ENCODE assay signal across 1 cellular context in the genomic region with DNA sequence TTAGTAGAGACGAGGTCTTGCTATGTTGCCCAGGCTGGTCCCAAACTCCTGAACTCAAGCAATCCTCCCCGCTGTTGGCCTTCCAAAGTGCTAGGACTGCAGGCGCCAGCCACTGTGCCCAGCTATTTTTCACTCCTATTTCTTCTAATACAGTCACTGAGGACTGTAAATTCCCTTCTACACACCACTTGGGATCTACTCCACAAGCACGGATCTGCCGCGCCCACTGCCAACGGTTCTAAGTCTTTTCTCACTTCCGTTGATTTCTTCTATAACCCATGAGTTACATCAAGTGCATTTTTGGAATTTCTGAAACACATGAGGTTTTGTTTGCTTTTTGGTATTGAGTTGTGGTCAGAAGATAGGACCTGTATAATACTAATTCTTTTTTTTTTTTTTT.
TF ChIP-seq lines count a peak whose summit lies in the region.

No MANE protein-coding gene starts in this region.

TF ChIP-seq in HepG2, 621 proteins besides CTCF, POLR2A, EP300 and RAD21:
- TF ChIP-seq, protein P1, sequence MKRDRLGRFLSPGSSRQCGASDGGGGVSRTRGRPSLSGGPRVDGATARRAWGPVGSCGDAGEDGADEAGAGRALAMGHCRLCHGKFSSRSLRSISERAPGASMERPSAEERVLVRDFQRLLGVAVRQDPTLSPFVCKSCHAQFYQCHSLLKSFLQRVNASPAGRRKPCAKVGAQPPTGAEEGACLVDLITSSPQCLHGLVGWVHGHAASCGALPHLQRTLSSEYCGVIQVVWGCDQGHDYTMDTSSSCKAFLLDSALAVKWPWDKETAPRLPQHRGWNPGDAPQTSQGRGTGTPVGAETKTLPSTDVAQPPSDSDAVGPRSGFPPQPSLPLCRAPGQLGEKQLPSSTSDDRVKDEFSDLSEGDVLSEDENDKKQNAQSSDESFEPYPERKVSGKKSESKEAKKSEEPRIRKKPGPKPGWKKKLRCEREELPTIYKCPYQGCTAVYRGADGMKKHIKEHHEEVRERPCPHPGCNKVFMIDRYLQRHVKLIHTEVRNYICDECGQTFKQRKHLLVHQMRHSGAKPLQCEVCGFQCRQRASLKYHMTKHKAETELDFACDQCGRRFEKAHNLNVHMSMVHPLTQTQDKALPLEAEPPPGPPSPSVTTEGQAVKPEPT (CRISPR knock-in tag; IDR thresholded peaks at IDR 0.05; ENCODE audit: low read depth) = no peak
- TF ChIP-seq ZNF18 (CRISPR knock-in tag; IDR thresholded peaks at IDR 0.05; ENCODE audit: insufficient replicate concordance) (no peak), ZSCAN12 (CRISPR knock-in tag; IDR thresholded peaks at IDR 0.05) (no peak), KLF12 (CRISPR knock-in tag; IDR thresholded peaks at IDR 0.05; ENCODE audit: borderline replicate concordance) (no peak), NFATC3 (CRISPR knock-in tag; IDR thresholded peaks at IDR 0.05) (no peak), ZFP90 (CRISPR knock-in tag; IDR thresholded peaks at IDR 0.05; ENCODE audit: borderline replicate concordance) (no peak), ZNF510 (CRISPR knock-in tag; IDR thresholded peaks at IDR 0.05; ENCODE audit: low read depth) (no peak), ARNT (IDR thresholded peaks at IDR 0.05) (no peak), GFI1 (CRISPR knock-in tag; IDR thresholded peaks at IDR 0.05; ENCODE audit: borderline replicate concordance) (no peak), ZNF800 (CRISPR knock-in tag; IDR thresholded peaks at IDR 0.05) (no peak), ZNF460 (CRISPR knock-in tag; IDR thresholded peaks at IDR 0.05; ENCODE audit: borderline replicate concordance) (no peak), ZNF644 (CRISPR knock-in tag; IDR thresholded peaks at IDR 0.05; ENCODE audit: low read depth) (no peak), ZBTB7B (CRISPR knock-in tag; IDR thresholded peaks at IDR 0.05) (no peak), HNRNPK (IDR thresholded peaks at IDR 0.05; ENCODE audit: low read depth, low read length, poor library complexity, severe bottlenecking) (no peak)
- TF ChIP-seq, protein P2, sequence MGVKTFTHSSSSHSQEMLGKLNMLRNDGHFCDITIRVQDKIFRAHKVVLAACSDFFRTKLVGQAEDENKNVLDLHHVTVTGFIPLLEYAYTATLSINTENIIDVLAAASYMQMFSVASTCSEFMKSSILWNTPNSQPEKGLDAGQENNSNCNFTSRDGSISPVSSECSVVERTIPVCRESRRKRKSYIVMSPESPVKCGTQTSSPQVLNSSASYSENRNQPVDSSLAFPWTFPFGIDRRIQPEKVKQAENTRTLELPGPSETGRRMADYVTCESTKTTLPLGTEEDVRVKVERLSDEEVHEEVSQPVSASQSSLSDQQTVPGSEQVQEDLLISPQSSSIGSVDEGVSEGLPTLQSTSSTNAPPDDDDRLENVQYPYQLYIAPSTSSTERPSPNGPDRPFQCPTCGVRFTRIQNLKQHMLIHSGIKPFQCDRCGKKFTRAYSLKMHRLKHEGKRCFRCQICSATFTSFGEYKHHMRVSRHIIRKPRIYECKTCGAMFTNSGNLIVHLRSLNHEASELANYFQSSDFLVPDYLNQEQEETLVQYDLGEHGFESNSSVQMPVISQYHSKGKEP (CRISPR knock-in tag; IDR thresholded peaks at IDR 0.05) = no peak
- TF ChIP-seq, protein P3, sequence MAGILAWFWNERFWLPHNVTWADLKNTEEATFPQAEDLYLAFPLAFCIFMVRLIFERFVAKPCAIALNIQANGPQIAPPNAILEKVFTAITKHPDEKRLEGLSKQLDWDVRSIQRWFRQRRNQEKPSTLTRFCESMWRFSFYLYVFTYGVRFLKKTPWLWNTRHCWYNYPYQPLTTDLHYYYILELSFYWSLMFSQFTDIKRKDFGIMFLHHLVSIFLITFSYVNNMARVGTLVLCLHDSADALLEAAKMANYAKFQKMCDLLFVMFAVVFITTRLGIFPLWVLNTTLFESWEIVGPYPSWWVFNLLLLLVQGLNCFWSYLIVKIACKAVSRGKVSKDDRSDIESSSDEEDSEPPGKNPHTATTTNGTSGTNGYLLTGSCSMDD (CRISPR knock-in tag; IDR thresholded peaks at IDR 0.05) = no peak
- TF ChIP-seq, protein P4, sequence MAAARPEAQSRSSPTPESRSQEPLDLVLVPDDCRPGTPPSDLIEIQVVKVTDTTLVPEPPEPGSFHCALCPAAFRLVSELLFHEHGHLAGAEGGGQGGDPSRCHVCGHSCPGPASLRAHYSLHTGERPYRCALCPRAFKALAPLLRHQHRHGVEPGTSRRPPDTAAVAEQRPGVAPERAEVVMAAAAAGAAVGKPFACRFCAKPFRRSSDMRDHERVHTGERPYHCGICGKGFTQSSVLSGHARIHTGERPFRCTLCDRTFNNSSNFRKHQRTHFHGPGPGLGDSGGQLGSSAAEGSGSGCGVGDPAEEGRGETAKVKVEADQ (CRISPR knock-in tag; IDR thresholded peaks at IDR 0.05; ENCODE audit: borderline replicate concordance) = no peak
